29 cellular contexts compared by ENCODE assay signal in the genomic region with DNA sequence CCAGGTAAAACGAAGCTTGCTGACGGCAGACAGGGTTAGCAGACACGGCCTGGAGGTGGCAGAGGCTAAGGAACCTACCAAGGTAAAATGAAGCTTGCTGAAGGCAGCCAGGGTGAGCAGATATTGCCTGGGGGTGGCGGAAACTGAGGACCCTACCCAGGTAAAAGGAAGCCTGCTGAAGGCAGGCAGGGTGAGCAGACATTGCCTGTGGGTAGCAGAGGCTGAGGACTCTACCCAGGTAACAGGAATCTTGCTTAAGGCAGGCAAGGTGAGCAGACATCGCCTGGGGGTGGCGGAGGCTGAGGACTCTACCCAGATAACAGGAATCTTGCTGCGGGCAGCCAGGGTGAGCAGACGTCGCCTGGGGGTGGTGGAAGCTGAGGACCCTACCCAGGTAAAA. TPM values are rescaled to one million over a fixed set of nuclear protein-coding genes. Genes with fewer than 3 reads are reported as not detected.
"Had no signal": no experiment of that assay in that cellular context is flagged by ENCODE, and none has a peak within 500 bp of the region (broad histone marks: within the 10 kb centered on the region; RNA-seq: fewer than 3 reads in every experiment).

No MANE protein-coding gene starts in this region.

- H3K4me1 ChIP-seq: testis, upper lobe of right lung had no signal

- DNase-seq: stimulated activated CD4-positive, alpha-beta T cell treated with anti-CD3 and anti-CD28 coated beads, Interleukin-2, amount 100 ng/mL, for 48 hours; stimulated activated CD4-positive, alpha-beta T cell treated with anti-CD3 and anti-CD28 coated beads, Interleukin-4, amount 100 ng/mL, for 1 hour; stimulated activated CD4-positive, alpha-beta T cell treated with anti-CD3 and anti-CD28 coated beads, Interleukin-4, amount 100 ng/mL, for 24 hours; stimulated activated CD4-positive, alpha-beta T cell treated with anti-CD3 and anti-CD28 coated beads, Interleukin-4, amount 100 ng/mL, for 4 hours; stimulated activated CD8-positive, alpha-beta memory T cell treated with anti-CD3 and anti-CD28 coated beads, Interleukin-4, amount 100 ng/mL, for 48 hours; stimulated activated naive B cell treated with anti-CD40 and anti-IgM and Interleukin-4, amounts not matched to agents 10 μg/mL and 1 μg/mL and 100 μg/mL, for 72 hours; stimulated activated naive CD4-positive, alpha-beta T cell; stimulated activated naive CD4-positive, alpha-beta T cell treated with Interleukin-2 at 50 U/mL for 16 hours; stimulated activated naive CD8-positive, alpha-beta T cell treated with anti-CD3 and anti-CD28 coated beads, Interleukin-15, amount 100 ng/mL, for 72 hours; stimulated activated naive CD8-positive, alpha-beta T cell treated with anti-CD3 and anti-CD28 coated beads, Interleukin-15, Interleukin-2, amounts not matched to agents 100 U/mL and 50 U/mL, for 24 hours; stomach; substantia nigra; testis; thyroid gland; tibial artery; transverse colon; upper lobe of left lung; upper lobe of right lung; uterus had no signal

- ATAC-seq: stimulated activated effector memory CD8-positive, alpha-beta T cell treated with anti-CD3 and anti-CD28 coated beads, Interleukin-12 subunit alpha, Interleukin-12 subunit beta, amount 100 ng/mL, for 72 hours; stimulated activated memory B cell treated with anti-CD40 and anti-IgM and Interleukin-4, amounts not matched to agents 10 μg/mL and 1 μg/mL and 100 μg/mL, for 72 hours; stimulated activated naive B cell treated with anti-CD40 and anti-IgM and Interleukin-4, amounts not matched to agents 10 μg/mL and 1 μg/mL and 100 μg/mL, for 72 hours; stimulated activated naive CD8-positive, alpha-beta T cell treated with anti-CD3 and anti-CD28 coated beads, Interleukin-15, amount 100 ng/mL, for 72 hours; stimulated activated naive CD8-positive, alpha-beta T cell treated with anti-CD3 and anti-CD28 coated beads, Interleukin-15, Interleukin-2, amounts not matched to agents 100 U/mL and 50 U/mL, for 24 hours; upper lobe of right lung had no signal

- H3K27me3 ChIP-seq: testis had no signal

- H3K4me3 ChIP-seq: stomach, suprapubic skin, testis, thoracic aorta, thyroid gland, tibial artery, tibial nerve, transverse colon, upper lobe of left lung, upper lobe of right lung, uterus, vagina had no signal

- H3K9me3 ChIP-seq: stomach, suprapubic skin, testis, thoracic aorta, thyroid gland, transverse colon, upper lobe of left lung, upper lobe of right lung, uterus, vagina had no signal

- H3K36me3 ChIP-seq: stomach, suprapubic skin, thoracic aorta, thyroid gland, tibial artery, tibial nerve, transverse colon, upper lobe of left lung, upper lobe of right lung, uterus, vagina had no signal

- H3K27ac ChIP-seq: stomach, suprapubic skin, testis, thoracic aorta, thyroid gland, tibial artery, tibial nerve, transverse colon, upper lobe of left lung, upper lobe of right lung, uterus, vagina had no signal

RNA-seq across cellular contexts. Expression of a gene that starts 2.6 kb away (rescaled TPM):
- total RNA-seq: temporal lobe, thoracic aorta, thyroid gland, upper lobe of right lung, ureter, urinary bladder, uterus, vagina had no signal

RNA-seq across cellular contexts. Expression of a gene that starts 33.5 kb away (rescaled TPM):
- total RNA-seq: stomach, subcutaneous adipose tissue, temporal lobe, thoracic aorta, thyroid gland, upper lobe of left lung, upper lobe of right lung, ureter, urinary bladder, vagina had no signal
- polyA plus RNA-seq: urinary bladder had no signal
